ENCODE assay signal across 2 cellular contexts in the genomic region with DNA sequence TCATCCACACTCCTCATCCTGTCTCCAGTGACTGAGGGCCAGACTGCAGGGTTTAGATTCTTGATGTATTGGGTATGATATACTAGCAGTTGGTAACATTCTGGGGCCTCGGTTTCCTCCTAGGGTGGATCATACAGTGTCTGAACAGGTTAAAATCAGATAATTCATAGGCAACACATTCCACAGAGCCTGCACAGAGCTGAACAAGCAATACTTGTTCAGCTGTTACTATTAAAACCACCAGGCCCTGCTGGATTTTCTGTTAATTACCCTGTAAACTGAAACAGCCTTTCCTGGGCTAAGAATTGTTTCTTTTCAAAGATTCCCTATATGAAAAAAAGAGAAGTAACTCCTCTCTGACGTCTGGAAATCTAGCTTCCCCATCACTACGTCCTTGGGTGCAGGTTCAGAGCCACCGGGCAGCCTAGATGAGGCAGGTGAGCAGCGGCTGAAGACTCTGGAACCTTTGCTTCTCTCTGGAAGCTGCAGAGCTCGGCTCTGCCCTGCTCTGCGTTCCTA.
TF ChIP-seq lines count a peak whose summit lies in the region.

No MANE protein-coding gene starts in this region.

TF ChIP-seq in SK-N-SH, 30 proteins besides CTCF, POLR2A, EP300 and RAD21 (continued from another document):
- TF ChIP-seq, protein P1, sequence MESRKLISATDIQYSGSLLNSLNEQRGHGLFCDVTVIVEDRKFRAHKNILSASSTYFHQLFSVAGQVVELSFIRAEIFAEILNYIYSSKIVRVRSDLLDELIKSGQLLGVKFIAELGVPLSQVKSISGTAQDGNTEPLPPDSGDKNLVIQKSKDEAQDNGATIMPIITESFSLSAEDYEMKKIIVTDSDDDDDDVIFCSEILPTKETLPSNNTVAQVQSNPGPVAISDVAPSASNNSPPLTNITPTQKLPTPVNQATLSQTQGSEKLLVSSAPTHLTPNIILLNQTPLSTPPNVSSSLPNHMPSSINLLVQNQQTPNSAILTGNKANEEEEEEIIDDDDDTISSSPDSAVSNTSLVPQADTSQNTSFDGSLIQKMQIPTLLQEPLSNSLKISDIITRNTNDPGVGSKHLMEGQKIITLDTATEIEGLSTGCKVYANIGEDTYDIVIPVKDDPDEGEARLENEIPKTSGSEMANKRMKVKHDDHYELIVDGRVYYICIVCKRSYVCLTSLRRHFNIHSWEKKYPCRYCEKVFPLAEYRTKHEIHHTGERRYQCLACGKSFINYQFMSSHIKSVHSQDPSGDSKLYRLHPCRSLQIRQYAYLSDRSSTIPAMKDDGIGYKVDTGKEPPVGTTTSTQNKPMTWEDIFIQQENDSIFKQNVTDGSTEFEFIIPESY (IDR thresholded peaks at IDR 0.05; ENCODE audit: borderline replicate concordance, low read depth): no peak
- TF ChIP-seq FOXJ3 (CRISPR knock-in tag; IDR thresholded peaks at IDR 0.05) (no peak), POLR2AphosphoS5 (IDR thresholded peaks at IDR 0.05; ENCODE audit: low read depth, low read length) (no peak), NFIC (IDR thresholded peaks at IDR 0.05; ENCODE audit: borderline replicate concordance) (no peak), TEAD4 (IDR thresholded peaks at IDR 0.05; ENCODE audit: borderline replicate concordance, insufficient read depth) (no peak), RCOR1 (IDR thresholded peaks at IDR 0.05; ENCODE audit: low read length) (no peak), NRF1 (IDR thresholded peaks at IDR 0.05; ENCODE audit: low read depth, low read length) (no peak), GABPA (IDR thresholded peaks at IDR 0.05; ENCODE audit: low read depth) (no peak), TAF1 (IDR thresholded peaks at IDR 0.05; ENCODE audit: borderline replicate concordance, low read depth, low read length) (no peak), EZH2phosphoT487 (IDR thresholded peaks at IDR 0.05; ENCODE audit: borderline replicate concordance, low read depth) (no peak), FOXM1 (IDR thresholded peaks at IDR 0.05; ENCODE audit: low read depth) (no peak), SIN3A (IDR thresholded peaks at IDR 0.05; ENCODE audit: borderline replicate concordance, low read depth, low read length) (no peak)
- TF ChIP-seq, protein P2, sequence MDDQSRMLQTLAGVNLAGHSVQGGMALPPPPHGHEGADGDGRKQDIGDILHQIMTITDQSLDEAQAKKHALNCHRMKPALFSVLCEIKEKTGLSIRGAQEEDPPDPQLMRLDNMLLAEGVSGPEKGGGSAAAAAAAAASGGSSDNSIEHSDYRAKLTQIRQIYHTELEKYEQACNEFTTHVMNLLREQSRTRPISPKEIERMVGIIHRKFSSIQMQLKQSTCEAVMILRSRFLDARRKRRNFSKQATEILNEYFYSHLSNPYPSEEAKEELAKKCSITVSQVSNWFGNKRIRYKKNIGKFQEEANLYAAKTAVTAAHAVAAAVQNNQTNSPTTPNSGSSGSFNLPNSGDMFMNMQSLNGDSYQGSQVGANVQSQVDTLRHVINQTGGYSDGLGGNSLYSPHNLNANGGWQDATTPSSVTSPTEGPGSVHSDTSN (IDR thresholded peaks at IDR 0.05): no peak
- TF ChIP-seq, protein P3, sequence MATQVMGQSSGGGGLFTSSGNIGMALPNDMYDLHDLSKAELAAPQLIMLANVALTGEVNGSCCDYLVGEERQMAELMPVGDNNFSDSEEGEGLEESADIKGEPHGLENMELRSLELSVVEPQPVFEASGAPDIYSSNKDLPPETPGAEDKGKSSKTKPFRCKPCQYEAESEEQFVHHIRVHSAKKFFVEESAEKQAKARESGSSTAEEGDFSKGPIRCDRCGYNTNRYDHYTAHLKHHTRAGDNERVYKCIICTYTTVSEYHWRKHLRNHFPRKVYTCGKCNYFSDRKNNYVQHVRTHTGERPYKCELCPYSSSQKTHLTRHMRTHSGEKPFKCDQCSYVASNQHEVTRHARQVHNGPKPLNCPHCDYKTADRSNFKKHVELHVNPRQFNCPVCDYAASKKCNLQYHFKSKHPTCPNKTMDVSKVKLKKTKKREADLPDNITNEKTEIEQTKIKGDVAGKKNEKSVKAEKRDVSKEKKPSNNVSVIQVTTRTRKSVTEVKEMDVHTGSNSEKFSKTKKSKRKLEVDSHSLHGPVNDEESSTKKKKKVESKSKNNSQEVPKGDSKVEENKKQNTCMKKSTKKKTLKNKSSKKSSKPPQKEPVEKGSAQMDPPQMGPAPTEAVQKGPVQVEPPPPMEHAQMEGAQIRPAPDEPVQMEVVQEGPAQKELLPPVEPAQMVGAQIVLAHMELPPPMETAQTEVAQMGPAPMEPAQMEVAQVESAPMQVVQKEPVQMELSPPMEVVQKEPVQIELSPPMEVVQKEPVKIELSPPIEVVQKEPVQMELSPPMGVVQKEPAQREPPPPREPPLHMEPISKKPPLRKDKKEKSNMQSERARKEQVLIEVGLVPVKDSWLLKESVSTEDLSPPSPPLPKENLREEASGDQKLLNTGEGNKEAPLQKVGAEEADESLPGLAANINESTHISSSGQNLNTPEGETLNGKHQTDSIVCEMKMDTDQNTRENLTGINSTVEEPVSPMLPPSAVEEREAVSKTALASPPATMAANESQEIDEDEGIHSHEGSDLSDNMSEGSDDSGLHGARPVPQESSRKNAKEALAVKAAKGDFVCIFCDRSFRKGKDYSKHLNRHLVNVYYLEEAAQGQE (IDR thresholded peaks at IDR 0.05; ENCODE audit: low read depth, low read length): no peak

TF ChIP-seq in SK-N-SH treated with all-trans-retinoic acid at 6 μM for 48 hours, 23 proteins besides CTCF, POLR2A, EP300 and RAD21 (continued from another document):
- TF ChIP-seq, protein P4, sequence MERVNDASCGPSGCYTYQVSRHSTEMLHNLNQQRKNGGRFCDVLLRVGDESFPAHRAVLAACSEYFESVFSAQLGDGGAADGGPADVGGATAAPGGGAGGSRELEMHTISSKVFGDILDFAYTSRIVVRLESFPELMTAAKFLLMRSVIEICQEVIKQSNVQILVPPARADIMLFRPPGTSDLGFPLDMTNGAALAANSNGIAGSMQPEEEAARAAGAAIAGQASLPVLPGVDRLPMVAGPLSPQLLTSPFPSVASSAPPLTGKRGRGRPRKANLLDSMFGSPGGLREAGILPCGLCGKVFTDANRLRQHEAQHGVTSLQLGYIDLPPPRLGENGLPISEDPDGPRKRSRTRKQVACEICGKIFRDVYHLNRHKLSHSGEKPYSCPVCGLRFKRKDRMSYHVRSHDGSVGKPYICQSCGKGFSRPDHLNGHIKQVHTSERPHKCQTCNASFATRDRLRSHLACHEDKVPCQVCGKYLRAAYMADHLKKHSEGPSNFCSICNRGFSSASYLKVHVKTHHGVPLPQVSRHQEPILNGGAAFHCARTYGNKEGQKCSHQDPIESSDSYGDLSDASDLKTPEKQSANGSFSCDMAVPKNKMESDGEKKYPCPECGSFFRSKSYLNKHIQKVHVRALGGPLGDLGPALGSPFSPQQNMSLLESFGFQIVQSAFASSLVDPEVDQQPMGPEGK (CRISPR knock-in tag; IDR thresholded peaks at IDR 0.05; ENCODE audit: borderline replicate concordance): no peak
- TF ChIP-seq RARB (CRISPR knock-in tag; IDR thresholded peaks at IDR 0.05): no peak
- TF ChIP-seq, protein P5, sequence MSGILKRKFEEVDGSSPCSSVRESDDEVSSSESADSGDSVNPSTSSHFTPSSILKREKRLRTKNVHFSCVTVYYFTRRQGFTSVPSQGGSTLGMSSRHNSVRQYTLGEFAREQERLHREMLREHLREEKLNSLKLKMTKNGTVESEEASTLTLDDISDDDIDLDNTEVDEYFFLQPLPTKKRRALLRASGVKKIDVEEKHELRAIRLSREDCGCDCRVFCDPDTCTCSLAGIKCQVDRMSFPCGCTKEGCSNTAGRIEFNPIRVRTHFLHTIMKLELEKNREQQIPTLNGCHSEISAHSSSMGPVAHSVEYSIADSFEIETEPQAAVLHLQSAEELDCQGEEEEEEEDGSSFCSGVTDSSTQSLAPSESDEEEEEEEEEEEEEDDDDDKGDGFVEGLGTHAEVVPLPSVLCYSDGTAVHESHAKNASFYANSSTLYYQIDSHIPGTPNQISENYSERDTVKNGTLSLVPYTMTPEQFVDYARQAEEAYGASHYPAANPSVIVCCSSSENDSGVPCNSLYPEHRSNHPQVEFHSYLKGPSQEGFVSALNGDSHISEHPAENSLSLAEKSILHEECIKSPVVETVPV (CRISPR knock-in tag; IDR thresholded peaks at IDR 0.05): no peak
TF ChIP-seq in SK-N-SH treated with all-trans-retinoic acid at 6 μM for 48 hours: peak in this region for 0.
